In genomic region chr10:73096452-73097304, GRCh38 we compare ENCODE assay signal across 1 cellular context.
A peak's percentile ranks its signal among the peaks of the same experiment; 100 is the strongest.
TF ChIP-seq lines count a peak whose summit lies in the region.

Gene P4HA1 (minus strand): TSS chr10:73096866. CDS start chr10:73074883, 21,983 bp downstream.

TF ChIP-seq in HEK293, 187 proteins besides CTCF, POLR2A, EP300 and RAD21 (continued from another document):
- TF ChIP-seq ZBTB44 (tag by site-specific recombination; IDR thresholded peaks at IDR 0.05) (0 out of 2 replicates have a peak, but pooled peaks have one; percentile 23), KLF7 (tag by site-specific recombination; IDR thresholded peaks at IDR 0.05; ENCODE audit: borderline replicate concordance) (no peak), HOXA7 (CRISPR knock-in tag; IDR thresholded peaks at IDR 0.05; ENCODE audit: borderline replicate concordance) (no peak), ZNF19 (tag by site-specific recombination; IDR thresholded peaks at IDR 0.05; ENCODE audit: low read depth) (no peak), MYNN (tag by site-specific recombination; IDR thresholded peaks at IDR 0.05; ENCODE audit: borderline replicate concordance) (0 out of 2 replicates have a peak, but pooled peaks have one; percentile 66), ZNF548 (tag by site-specific recombination; IDR thresholded peaks at IDR 0.05) (no peak), PRDM10 (tag by site-specific recombination; IDR thresholded peaks at IDR 0.05) (0 out of 2 replicates have a peak, but pooled peaks have one; percentile 20), ZNF362 (tag by site-specific recombination; IDR thresholded peaks at IDR 0.05) (peak; percentile 82), ZBTB7A (tag by site-specific recombination; IDR thresholded peaks at IDR 0.05; ENCODE audit: low read depth) (peak; percentile 89), KLF16 (tag by site-specific recombination; IDR thresholded peaks at IDR 0.05) (peak; percentile 79), ZNF747 (tag by site-specific recombination; IDR thresholded peaks at IDR 0.05) (no peak), ZNF76 (tag by site-specific recombination; IDR thresholded peaks at IDR 0.05; ENCODE audit: borderline replicate concordance, low read depth) (peak; percentile 60), ZNF488 (tag by site-specific recombination; IDR thresholded peaks at IDR 0.05) (0 out of 2 replicates have a peak, but pooled peaks have one; percentile 11), ZNF785 (tag by site-specific recombination; IDR thresholded peaks at IDR 0.05) (peak; percentile 95), ZNF248 (tag by site-specific recombination; IDR thresholded peaks at IDR 0.05) (no peak), ZNF645 (tag by site-specific recombination; IDR thresholded peaks at IDR 0.05) (no peak), ZNF624 (tag by site-specific recombination; IDR thresholded peaks at IDR 0.05) (no peak), ZNF561 (tag by site-specific recombination; IDR thresholded peaks at IDR 0.05; ENCODE audit: borderline replicate concordance) (0 out of 2 replicates have a peak, but pooled peaks have one; percentile 62), ZSCAN23 (tag by site-specific recombination; IDR thresholded peaks at IDR 0.05) (0 out of 2 replicates have a peak, but pooled peaks have one; percentile 21), PATZ1 (tag by site-specific recombination; IDR thresholded peaks at IDR 0.05) (peak; percentile 98), ZBTB17 (tag by site-specific recombination; IDR thresholded peaks at IDR 0.05) (peak; percentile 61), ZNF629 (tag by site-specific recombination; IDR thresholded peaks at IDR 0.05) (peak; percentile 38; the same call in 1 of the 2 replicates), ZNF449 (tag by site-specific recombination; IDR thresholded peaks at IDR 0.05) (no peak; the same call in 1 of the 2 replicates), ZNF132 (tag by site-specific recombination; IDR thresholded peaks at IDR 0.05; ENCODE audit: borderline replicate concordance) (no peak), ATF2 (tag by site-specific recombination; IDR thresholded peaks at IDR 0.05; ENCODE audit: low read depth) (no peak), ZNF335 (tag by site-specific recombination; conservative IDR thresholded peaks at IDR 0.05) (peak; percentile 54; the same call in 1 of the 2 replicates), ZBTB6 (tag by site-specific recombination; IDR thresholded peaks at IDR 0.05) (0 out of 2 replicates have a peak, but pooled peaks have one; percentile 8), ZNF2 (tag by site-specific recombination; IDR thresholded peaks at IDR 0.05) (peak; percentile 89), IKZF3 (tag by site-specific recombination; IDR thresholded peaks at IDR 0.05) (peak; percentile 88), ZNF501 (tag by site-specific recombination; IDR thresholded peaks at IDR 0.05) (peak; percentile 93), ZNF843 (tag by site-specific recombination; IDR thresholded peaks at IDR 0.05) (peak; percentile 37; the same call in 1 of the 2 replicates)
